8 cellular contexts compared by ENCODE assay signal in the genomic region with DNA sequence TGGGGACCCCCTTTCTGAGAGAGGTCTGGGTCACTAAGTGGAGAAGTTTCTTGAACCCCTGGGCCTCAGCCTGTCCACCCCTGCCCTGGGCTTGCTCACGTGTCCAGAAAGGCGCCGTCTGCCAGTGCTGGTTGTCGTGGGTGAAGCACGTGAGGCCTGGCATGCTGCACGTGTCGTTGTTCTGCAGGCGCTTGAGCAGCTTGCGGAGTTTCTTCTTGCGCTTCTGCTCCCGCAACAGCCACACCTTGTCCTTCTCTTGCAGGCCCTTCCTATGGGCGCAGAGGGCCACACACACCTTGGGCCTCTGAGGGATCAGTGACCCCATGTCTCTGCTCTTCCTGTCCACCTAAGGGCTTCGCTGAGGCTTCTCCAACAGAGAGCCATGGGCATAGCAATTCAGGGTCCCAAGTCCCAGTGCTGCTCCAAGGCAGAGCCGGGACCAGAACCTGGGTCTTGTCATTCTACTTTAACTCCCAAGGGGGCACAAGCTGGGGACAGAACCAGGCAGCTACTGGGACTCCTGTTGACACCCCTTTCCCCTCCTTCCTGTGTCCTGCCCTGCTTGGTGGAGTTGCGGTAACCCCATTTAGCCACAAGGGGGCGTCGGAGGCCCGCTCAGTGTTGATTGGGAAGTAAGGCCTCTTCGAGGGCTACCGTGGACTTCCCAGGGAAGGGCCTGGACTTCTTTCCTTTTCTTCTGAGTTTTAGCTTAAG.
DNase-seq lines count a peak whose midpoint lies in the region; ATAC-seq and TF ChIP-seq lines count a peak whose summit lies in the region.

No MANE protein-coding gene starts in this region.

- H3K27ac ChIP-seq in HEK293 (ENCODE audit: extremely low read depth, low read depth, low read length) (no peak overlapping the region), dorsolateral prefrontal cortex (peak overlapping the region in 1 of 59 donors; percentile 26)

- TF ChIP-seq CTCF in HEK293 (tag by site-specific recombination; IDR thresholded peaks at IDR 0.05) (peak; percentile 87), dorsolateral prefrontal cortex (IDR thresholded peaks at IDR 0.05 in 54 of 56, conservative IDR thresholded peaks at IDR 0.05 in 2 of 56; ENCODE audit: low read depth in 1 of 56, partially characterized antibody in 56 of 56) (peak; percentile 70 to 99 (median 96))

- ATAC-seq in HG03520 (IDR thresholded peaks at IDR 0.05; ENCODE audit: unreplicated experiment), result no peak

- POLR2A ChIA-PET in HEK293 (lab: Yijun Ruan, JAX), result no interaction called here

- intact Hi-C loops in dorsolateral prefrontal cortex (cut with DNase I), result loop anchor here (1.0 to 10.0 kb wide), 3 partner anchors 958 to 1251 kb away; no protein-coding TSS in a partner anchor

- no peaks in the 10 kb centered on the region for H3K4me1 ChIP-seq in HEK293 (ENCODE audit: control insufficient read depth, insufficient read depth, low read length)

- CTCF ChIA-PET in HEK293 (lab: Yijun Ruan, JAX), result interaction anchor here (0.6 to 5.1 kb wide), 33 partner anchors 11 to 1186 kb away, joined by 3 to 42 read pairs (median 4); no protein-coding TSS in a partner anchor

- no peaks in the 10 kb centered on the region for H3K9me3 ChIP-seq in HEK293 (ENCODE audit: control insufficient read depth, insufficient read depth, low read depth, low read length)

- peaks cover 0 to 60% of the 10 kb centered on the region in 2 experiments; a peak in 1 of 3 replicates for H3K36me3 ChIP-seq in HEK293 (ENCODE audit: control insufficient read depth in 2 of 2, insufficient read depth in 1 of 2, low read length in 2 of 2)

- DNase-seq in CD1c-positive myeloid dendritic cell (ENCODE audit: extremely low spot score) (peak; percentile 85), NCI-H526 treated with DMSO at 0.1 percent for 48 hours (lab: John Stamatoyannopoulos, UW) (peak; percentile 31), dorsolateral prefrontal cortex (peak in 9 of 10 donors; percentile 68 to 88 (median 80)), lung microvascular endothelial cell (ENCODE audit: low read depth in 2 of 2) (peak; percentile 78)
- DNase-seq in activated CD4-positive, alpha-beta T cell treated with anti-CD3 and anti-CD28 coated beads, Interleukin-2, amount 50 U/mL, for 48 hours, result peak; percentile 74 to 83
- peak; percentile 53 for DNase-seq in stimulated activated CD8-positive, alpha-beta memory T cell treated with anti-CD3 and anti-CD28 coated beads, Interleukin-15, amount 100 ng/mL, for 1 hour (ENCODE audit: low read depth)

- no peaks in the 10 kb centered on the region for H3K27me3 ChIP-seq in dorsolateral prefrontal cortex

- no peak overlapping the region for H3K4me3 ChIP-seq in HEK293 (ENCODE audit: low read depth, low read length)
- no peak overlapping the region for H3K4me3 ChIP-seq in dorsolateral prefrontal cortex

TF ChIP-seq in HEK293, 187 proteins besides CTCF, POLR2A, EP300 and RAD21 (continues in another document):
- TF ChIP-seq ZNF626 (tag by site-specific recombination; IDR thresholded peaks at IDR 0.05), result no peak
- no peak for TF ChIP-seq GLI4 (tag by site-specific recombination; IDR thresholded peaks at IDR 0.05)
- 0 out of 2 replicates have a peak, but pooled peaks have one; percentile 18 for TF ChIP-seq ZNF561 (tag by site-specific recombination; IDR thresholded peaks at IDR 0.05; ENCODE audit: borderline replicate concordance)
- TF ChIP-seq ZNF600 (tag by site-specific recombination; IDR thresholded peaks at IDR 0.05), result 0 out of 2 replicates have a peak, but pooled peaks have one; percentile 20
- TF ChIP-seq ZNF549 (tag by site-specific recombination; IDR thresholded peaks at IDR 0.05), result no peak
- no peak for TF ChIP-seq ZNF707 (tag by site-specific recombination; IDR thresholded peaks at IDR 0.05)
- TF ChIP-seq, protein P1, sequence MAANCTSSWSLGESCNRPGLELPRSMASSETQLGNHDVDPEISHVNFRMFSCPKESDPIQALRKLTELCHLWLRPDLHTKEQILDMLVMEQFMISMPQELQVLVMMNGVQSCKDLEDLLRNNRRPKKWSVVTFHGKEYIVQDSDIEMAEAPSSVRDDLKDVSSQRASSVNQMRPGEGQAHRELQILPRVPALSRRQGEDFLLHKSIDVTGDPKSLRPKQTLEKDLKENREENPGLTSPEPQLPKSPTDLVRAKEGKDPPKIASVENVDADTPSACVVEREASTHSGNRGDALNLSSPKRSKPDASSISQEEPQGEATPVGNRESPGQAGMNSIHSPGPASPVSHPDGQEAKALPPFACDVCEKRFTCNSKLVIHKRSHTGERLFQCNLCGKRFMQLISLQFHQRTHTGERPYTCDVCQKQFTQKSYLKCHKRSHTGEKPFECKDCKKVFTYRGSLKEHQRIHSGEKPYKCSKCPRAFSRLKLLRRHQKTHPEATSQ (tag by site-specific recombination; IDR thresholded peaks at IDR 0.05), result no peak
- TF ChIP-seq, protein P2, sequence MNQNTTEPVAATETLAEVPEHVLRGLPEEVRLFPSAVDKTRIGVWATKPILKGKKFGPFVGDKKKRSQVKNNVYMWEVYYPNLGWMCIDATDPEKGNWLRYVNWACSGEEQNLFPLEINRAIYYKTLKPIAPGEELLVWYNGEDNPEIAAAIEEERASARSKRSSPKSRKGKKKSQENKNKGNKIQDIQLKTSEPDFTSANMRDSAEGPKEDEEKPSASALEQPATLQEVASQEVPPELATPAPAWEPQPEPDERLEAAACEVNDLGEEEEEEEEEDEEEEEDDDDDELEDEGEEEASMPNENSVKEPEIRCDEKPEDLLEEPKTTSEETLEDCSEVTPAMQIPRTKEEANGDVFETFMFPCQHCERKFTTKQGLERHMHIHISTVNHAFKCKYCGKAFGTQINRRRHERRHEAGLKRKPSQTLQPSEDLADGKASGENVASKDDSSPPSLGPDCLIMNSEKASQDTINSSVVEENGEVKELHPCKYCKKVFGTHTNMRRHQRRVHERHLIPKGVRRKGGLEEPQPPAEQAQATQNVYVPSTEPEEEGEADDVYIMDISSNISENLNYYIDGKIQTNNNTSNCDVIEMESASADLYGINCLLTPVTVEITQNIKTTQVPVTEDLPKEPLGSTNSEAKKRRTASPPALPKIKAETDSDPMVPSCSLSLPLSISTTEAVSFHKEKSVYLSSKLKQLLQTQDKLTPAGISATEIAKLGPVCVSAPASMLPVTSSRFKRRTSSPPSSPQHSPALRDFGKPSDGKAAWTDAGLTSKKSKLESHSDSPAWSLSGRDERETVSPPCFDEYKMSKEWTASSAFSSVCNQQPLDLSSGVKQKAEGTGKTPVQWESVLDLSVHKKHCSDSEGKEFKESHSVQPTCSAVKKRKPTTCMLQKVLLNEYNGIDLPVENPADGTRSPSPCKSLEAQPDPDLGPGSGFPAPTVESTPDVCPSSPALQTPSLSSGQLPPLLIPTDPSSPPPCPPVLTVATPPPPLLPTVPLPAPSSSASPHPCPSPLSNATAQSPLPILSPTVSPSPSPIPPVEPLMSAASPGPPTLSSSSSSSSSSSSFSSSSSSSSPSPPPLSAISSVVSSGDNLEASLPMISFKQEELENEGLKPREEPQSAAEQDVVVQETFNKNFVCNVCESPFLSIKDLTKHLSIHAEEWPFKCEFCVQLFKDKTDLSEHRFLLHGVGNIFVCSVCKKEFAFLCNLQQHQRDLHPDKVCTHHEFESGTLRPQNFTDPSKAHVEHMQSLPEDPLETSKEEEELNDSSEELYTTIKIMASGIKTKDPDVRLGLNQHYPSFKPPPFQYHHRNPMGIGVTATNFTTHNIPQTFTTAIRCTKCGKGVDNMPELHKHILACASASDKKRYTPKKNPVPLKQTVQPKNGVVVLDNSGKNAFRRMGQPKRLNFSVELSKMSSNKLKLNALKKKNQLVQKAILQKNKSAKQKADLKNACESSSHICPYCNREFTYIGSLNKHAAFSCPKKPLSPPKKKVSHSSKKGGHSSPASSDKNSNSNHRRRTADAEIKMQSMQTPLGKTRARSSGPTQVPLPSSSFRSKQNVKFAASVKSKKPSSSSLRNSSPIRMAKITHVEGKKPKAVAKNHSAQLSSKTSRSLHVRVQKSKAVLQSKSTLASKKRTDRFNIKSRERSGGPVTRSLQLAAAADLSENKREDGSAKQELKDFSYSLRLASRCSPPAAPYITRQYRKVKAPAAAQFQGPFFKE (tag by site-specific recombination; IDR thresholded peaks at IDR 0.05; ENCODE audit: borderline replicate concordance), result no peak
- no peak for TF ChIP-seq ZNF211 (tag by site-specific recombination; IDR thresholded peaks at IDR 0.05; ENCODE audit: low read depth)
- TF ChIP-seq ZNF558 (tag by site-specific recombination; IDR thresholded peaks at IDR 0.05), result no peak
- no peak for TF ChIP-seq ZNF274 (IDR thresholded peaks at IDR 0.05; ENCODE audit: low read length)
- TF ChIP-seq ZNF274 (tag by site-specific recombination; IDR thresholded peaks at IDR 0.05; ENCODE audit: borderline replicate concordance), result no peak
- TF ChIP-seq, protein P3, sequence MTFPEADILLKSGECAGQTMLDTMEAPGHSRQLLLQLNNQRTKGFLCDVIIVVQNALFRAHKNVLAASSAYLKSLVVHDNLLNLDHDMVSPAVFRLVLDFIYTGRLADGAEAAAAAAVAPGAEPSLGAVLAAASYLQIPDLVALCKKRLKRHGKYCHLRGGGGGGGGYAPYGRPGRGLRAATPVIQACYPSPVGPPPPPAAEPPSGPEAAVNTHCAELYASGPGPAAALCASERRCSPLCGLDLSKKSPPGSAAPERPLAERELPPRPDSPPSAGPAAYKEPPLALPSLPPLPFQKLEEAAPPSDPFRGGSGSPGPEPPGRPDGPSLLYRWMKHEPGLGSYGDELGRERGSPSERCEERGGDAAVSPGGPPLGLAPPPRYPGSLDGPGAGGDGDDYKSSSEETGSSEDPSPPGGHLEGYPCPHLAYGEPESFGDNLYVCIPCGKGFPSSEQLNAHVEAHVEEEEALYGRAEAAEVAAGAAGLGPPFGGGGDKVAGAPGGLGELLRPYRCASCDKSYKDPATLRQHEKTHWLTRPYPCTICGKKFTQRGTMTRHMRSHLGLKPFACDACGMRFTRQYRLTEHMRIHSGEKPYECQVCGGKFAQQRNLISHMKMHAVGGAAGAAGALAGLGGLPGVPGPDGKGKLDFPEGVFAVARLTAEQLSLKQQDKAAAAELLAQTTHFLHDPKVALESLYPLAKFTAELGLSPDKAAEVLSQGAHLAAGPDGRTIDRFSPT (tag by site-specific recombination; IDR thresholded peaks at IDR 0.05), result no peak
- no peak for TF ChIP-seq ZNF121 (tag by site-specific recombination; IDR thresholded peaks at IDR 0.05)
- no peak for TF ChIP-seq ZNF792 (tag by site-specific recombination; IDR thresholded peaks at IDR 0.05)
- no peak for TF ChIP-seq ZNF623 (tag by site-specific recombination; IDR thresholded peaks at IDR 0.05)
- no peak for TF ChIP-seq OSR2 (tag by site-specific recombination; IDR thresholded peaks at IDR 0.05)

Comparison
In these comparisons a context has a peak if more than half of its experiments do, and no peak if none do; other contexts are left out.
1. DNase-seq: peak in every context shown above with its lines; median percentile 85 in CD1c-positive myeloid dendritic cell; 80 in dorsolateral prefrontal cortex; 78 in activated CD4-positive, alpha-beta T cell treated with anti-CD3 and anti-CD28 coated beads, Interleukin-2, amount 50 U/mL, for 48 hours; 78 in lung microvascular endothelial cell; 53 in stimulated activated CD8-positive, alpha-beta memory T cell treated with anti-CD3 and anti-CD28 coated beads, Interleukin-15, amount 100 ng/mL, for 1 hour; 31 in NCI-H526 treated with DMSO at 0.1 percent for 48 hours.